ENCODE assay signal across 1 cellular context in genomic region chr2:121480826-121481225, GRCh38.
TF ChIP-seq lines count a peak whose summit lies in the region.

No MANE protein-coding gene starts in this region.

TF ChIP-seq in HEK293, 187 proteins besides CTCF, POLR2A, EP300 and RAD21 (continued from another document):
- TF ChIP-seq ZSCAN4 (tag by site-specific recombination; IDR thresholded peaks at IDR 0.05), result no peak
- no peak for TF ChIP-seq ZNF501 (tag by site-specific recombination; IDR thresholded peaks at IDR 0.05)
- TF ChIP-seq REST (tag by site-specific recombination; IDR thresholded peaks at IDR 0.05), result no peak
- TF ChIP-seq ZNF140 (tag by site-specific recombination; IDR thresholded peaks at IDR 0.05), result no peak
- no peak for TF ChIP-seq RBAK (tag by site-specific recombination; IDR thresholded peaks at IDR 0.05)
- TF ChIP-seq TCF7L2 (IDR thresholded peaks at IDR 0.05; ENCODE audit: borderline replicate concordance, low read depth, low read length), result no peak
- TF ChIP-seq ZNF391 (tag by site-specific recombination; IDR thresholded peaks at IDR 0.05; ENCODE audit: borderline replicate concordance, low read depth), result no peak
- peak; percentile 70 for TF ChIP-seq ZBTB20 (tag by site-specific recombination; IDR thresholded peaks at IDR 0.05)
